Comparison of ENCODE assay signal across 1 cellular context in the genomic region with DNA sequence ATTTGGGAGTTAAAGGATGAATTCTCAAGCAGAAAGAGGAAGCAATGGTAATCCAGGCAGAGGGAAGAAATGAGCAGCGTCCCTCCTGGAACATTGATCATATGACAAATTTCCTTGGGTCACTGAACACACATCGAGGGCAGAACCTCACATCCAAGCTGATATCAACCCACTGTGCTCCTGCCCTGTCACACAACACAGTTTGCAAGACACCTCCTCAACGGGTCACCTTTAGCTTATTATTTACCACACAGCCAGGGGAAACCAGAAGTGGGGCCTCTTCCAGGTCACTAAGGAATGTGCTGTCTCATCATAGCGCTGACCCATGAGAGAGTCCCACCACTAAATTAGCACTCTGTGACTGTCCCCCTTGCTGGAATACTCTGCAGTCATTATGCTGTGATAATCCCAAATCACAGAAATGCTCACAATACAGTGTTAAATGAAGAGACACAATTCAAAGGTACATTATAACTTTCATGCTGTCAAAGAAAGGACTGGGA.
TF ChIP-seq lines count a peak whose summit lies in the region.

No MANE protein-coding gene starts in this region.

TF ChIP-seq in GM23338, 12 proteins besides CTCF, POLR2A, EP300 and RAD21:
- TF ChIP-seq, protein P1, sequence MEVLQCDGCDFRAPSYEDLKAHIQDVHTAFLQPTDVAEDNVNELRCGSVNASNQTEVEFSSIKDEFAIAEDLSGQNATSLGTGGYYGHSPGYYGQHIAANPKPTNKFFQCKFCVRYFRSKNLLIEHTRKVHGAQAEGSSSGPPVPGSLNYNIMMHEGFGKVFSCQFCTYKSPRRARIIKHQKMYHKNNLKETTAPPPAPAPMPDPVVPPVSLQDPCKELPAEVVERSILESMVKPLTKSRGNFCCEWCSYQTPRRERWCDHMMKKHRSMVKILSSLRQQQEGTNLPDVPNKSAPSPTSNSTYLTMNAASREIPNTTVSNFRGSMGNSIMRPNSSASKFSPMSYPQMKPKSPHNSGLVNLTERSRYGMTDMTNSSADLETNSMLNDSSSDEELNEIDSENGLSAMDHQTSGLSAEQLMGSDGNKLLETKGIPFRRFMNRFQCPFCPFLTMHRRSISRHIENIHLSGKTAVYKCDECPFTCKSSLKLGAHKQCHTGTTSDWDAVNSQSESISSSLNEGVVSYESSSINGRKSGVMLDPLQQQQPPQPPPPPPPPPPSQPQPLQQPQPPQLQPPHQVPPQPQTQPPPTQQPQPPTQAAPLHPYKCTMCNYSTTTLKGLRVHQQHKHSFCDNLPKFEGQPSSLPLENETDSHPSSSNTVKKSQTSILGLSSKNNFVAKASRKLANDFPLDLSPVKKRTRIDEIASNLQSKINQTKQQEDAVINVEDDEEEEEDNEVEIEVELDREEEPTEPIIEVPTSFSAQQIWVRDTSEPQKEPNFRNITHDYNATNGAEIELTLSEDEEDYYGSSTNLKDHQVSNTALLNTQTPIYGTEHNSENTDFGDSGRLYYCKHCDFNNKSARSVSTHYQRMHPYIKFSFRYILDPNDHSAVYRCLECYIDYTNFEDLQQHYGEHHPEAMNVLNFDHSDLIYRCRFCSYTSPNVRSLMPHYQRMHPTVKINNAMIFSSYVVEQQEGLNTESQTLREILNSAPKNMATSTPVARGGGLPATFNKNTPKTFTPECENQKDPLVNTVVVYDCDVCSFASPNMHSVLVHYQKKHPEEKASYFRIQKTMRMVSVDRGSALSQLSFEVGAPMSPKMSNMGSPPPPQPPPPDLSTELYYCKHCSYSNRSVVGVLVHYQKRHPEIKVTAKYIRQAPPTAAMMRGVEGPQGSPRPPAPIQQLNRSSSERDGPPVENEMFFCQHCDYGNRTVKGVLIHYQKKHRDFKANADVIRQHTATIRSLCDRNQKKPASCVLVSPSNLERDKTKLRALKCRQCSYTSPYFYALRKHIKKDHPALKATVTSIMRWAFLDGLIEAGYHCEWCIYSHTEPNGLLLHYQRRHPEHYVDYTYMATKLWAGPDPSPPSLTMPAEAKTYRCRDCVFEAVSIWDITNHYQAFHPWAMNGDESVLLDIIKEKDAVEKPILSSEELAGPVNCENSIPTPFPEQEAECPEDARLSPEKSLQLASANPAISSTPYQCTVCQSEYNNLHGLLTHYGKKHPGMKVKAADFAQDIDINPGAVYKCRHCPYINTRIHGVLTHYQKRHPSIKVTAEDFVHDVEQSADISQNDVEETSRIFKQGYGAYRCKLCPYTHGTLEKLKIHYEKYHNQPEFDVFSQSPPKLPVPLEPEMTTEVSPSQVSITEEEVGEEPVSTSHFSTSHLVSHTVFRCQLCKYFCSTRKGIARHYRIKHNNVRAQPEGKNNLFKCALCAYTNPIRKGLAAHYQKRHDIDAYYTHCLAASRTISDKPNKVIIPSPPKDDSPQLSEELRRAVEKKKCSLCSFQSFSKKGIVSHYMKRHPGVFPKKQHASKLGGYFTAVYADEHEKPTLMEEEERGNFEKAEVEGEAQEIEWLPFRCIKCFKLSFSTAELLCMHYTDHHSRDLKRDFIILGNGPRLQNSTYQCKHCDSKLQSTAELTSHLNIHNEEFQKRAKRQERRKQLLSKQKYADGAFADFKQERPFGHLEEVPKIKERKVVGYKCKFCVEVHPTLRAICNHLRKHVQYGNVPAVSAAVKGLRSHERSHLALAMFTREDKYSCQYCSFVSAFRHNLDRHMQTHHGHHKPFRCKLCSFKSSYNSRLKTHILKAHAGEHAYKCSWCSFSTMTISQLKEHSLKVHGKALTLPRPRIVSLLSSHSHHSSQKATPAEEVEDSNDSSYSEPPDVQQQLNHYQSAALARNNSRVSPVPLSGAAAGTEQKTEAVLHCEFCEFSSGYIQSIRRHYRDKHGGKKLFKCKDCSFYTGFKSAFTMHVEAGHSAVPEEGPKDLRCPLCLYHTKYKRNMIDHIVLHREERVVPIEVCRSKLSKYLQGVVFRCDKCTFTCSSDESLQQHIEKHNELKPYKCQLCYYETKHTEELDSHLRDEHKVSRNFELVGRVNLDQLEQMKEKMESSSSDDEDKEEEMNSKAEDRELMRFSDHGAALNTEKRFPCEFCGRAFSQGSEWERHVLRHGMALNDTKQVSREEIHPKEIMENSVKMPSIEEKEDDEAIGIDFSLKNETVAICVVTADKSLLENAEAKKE (CRISPR knock-in tag; IDR thresholded peaks at IDR 0.05), result no peak
- no peak for TF ChIP-seq ZNF331 (CRISPR knock-in tag; IDR thresholded peaks at IDR 0.05; ENCODE audit: low read depth)
